7 cellular contexts compared by ENCODE assay signal in genomic region chr10:43417950-43418768, GRCh38. TPM values are rescaled to one million over a fixed set of nuclear protein-coding genes. Genes with fewer than 3 reads are reported as not detected.
DNase-seq lines count a peak whose midpoint lies in the region; ATAC-seq and TF ChIP-seq lines count a peak whose summit lies in the region.

No MANE protein-coding gene starts in this region.

- no peak for TF ChIP-seq CTCF in Loucy (conservative IDR thresholded peaks at IDR 0.05; ENCODE audit: low read length)
- TF ChIP-seq CTCF in spleen (IDR thresholded peaks at IDR 0.05 in 8 of 11, conservative IDR thresholded peaks at IDR 0.05 in 3 of 11), result no peak
- TF ChIP-seq CTCF in osteoblast (IDR thresholded peaks at IDR 0.05; ENCODE audit: extremely low read depth, low read depth, low read length), result no peak

- H3K36me3 ChIP-seq in Loucy (ENCODE audit: insufficient read depth, low read length) (no peaks in the 10 kb centered on the region), spleen (no peaks in the 10 kb centered on the region), osteoblast (ENCODE audit: insufficient read depth, low read length) (no peaks in the 10 kb centered on the region)

- H3K4me3 Mint-ChIP-seq in activated T-helper 1 cell treated with anti-CD3 and anti-CD28 coated beads, Interleukin-12 subunit alpha, Interleukin-12 subunit beta, Interleukin-2, Interleukin-4 antibody, amounts not matched to agents 30 ng/mL and 10 ng/mL and 1 ng/mL, durations not matched to agents 14 hours and 24 hours and 36 hours, result peak overlapping the region; percentile 37

- intact Hi-C loops in activated T-helper 1 cell treated with anti-CD3 and anti-CD28 coated beads, Interleukin-12 subunit alpha, Interleukin-12 subunit beta, Interleukin-2, Interleukin-4 antibody, amounts not matched to agents 30 ng/mL and 10 ng/mL and 1 ng/mL, durations not matched to agents 14 hours and 24 hours and 36 hours (cut with micrococcal nuclease), result no loop called here
- intact Hi-C loops in spleen (cut with DNase I; ENCODE audit: low total_unique reads), result no loop called here

- H3K4me2 ChIP-seq in Loucy (ENCODE audit: low read depth, low read length, poor library complexity, severe bottlenecking) (peak overlapping the region; percentile 78), osteoblast (ENCODE audit: insufficient read depth, low read length) (no peak overlapping the region)

- peak; percentile 42 for ATAC-seq in GM19043 (IDR thresholded peaks at IDR 0.05; ENCODE audit: low read depth, unreplicated experiment)

- TF ChIP-seq POLR2A in spleen (IDR thresholded peaks at IDR 0.05), result no peak

- peaks cover 40% of the 10 kb centered on the region for H3K4me1 Mint-ChIP-seq in activated T-helper 1 cell treated with anti-CD3 and anti-CD28 coated beads, Interleukin-12 subunit alpha, Interleukin-12 subunit beta, Interleukin-2, Interleukin-4 antibody, amounts not matched to agents 30 ng/mL and 10 ng/mL and 1 ng/mL, durations not matched to agents 14 hours and 24 hours and 36 hours (ENCODE audit: low read depth)

- peak overlapping the region; percentile 64 for H3K4me3 ChIP-seq in Loucy (ENCODE audit: low read length, poor library complexity, severe bottlenecking)
- peak overlapping the region in 1 of 8 donors; percentile 34 for H3K4me3 ChIP-seq in spleen
- H3K4me3 ChIP-seq in osteoblast (ENCODE audit: insufficient read depth, low read length), result no peak overlapping the region

- H3K9me3 Mint-ChIP-seq in activated T-helper 1 cell treated with anti-CD3 and anti-CD28 coated beads, Interleukin-12 subunit alpha, Interleukin-12 subunit beta, Interleukin-2, Interleukin-4 antibody, amounts not matched to agents 30 ng/mL and 10 ng/mL and 1 ng/mL, durations not matched to agents 14 hours and 24 hours and 36 hours, result no peaks in the 10 kb centered on the region

- peak overlapping the region; percentile 84 for H3K27ac Mint-ChIP-seq in activated T-helper 1 cell treated with anti-CD3 and anti-CD28 coated beads, Interleukin-12 subunit alpha, Interleukin-12 subunit beta, Interleukin-2, Interleukin-4 antibody, amounts not matched to agents 30 ng/mL and 10 ng/mL and 1 ng/mL, durations not matched to agents 14 hours and 24 hours and 36 hours

- H3K27ac ChIP-seq in spleen (peak overlapping the region; percentile 72 to 98 (median 88)), osteoblast (ENCODE audit: low read depth, low read length) (no peak overlapping the region)

- no peaks in the 10 kb centered on the region for H3K27me3 ChIP-seq in Loucy (ENCODE audit: insufficient read depth, low read length, poor library complexity, severe bottlenecking)
- no peaks in the 10 kb centered on the region for H3K27me3 ChIP-seq in spleen (replicated peaks in 1 of 7)
- no peaks in the 10 kb centered on the region for H3K27me3 ChIP-seq in osteoblast (ENCODE audit: insufficient read depth, low read length)

- H3K36me3 Mint-ChIP-seq in activated T-helper 1 cell treated with anti-CD3 and anti-CD28 coated beads, Interleukin-12 subunit alpha, Interleukin-12 subunit beta, Interleukin-2, Interleukin-4 antibody, amounts not matched to agents 30 ng/mL and 10 ng/mL and 1 ng/mL, durations not matched to agents 14 hours and 24 hours and 36 hours (ENCODE audit: low read depth), result no peaks in the 10 kb centered on the region

- peaks cover 55% of the 10 kb centered on the region for H3K4me1 ChIP-seq in Loucy (ENCODE audit: insufficient read depth, low read length, poor library complexity, severe bottlenecking)
- H3K4me1 ChIP-seq in spleen, result peaks cover 21 to 49% (median 43%) of the 10 kb centered on the region in 6 donors
- H3K4me1 ChIP-seq in osteoblast (ENCODE audit: insufficient read depth, low read length), result peaks cover 7% of the 10 kb centered on the region

- H3F3A ChIP-seq in Loucy (ENCODE audit: low read depth), result peaks cover 37% of the 10 kb centered on the region

- H3K9ac ChIP-seq in Loucy (ENCODE audit: low read depth, low read length, poor library complexity, severe bottlenecking), result peak overlapping the region; percentile 81

- H2AFZ ChIP-seq in Loucy (ENCODE audit: low read length), result no peak overlapping the region; the same call in 1 of the 2 replicates
- H2AFZ ChIP-seq in osteoblast (ENCODE audit: low read length), result no peak overlapping the region

- H4K20me1 ChIP-seq in Loucy (ENCODE audit: insufficient read depth, low read length, poor library complexity, severe bottlenecking), result no peaks in the 10 kb centered on the region
- H4K20me1 ChIP-seq in osteoblast (ENCODE audit: insufficient read depth, low read length), result no peaks in the 10 kb centered on the region

- no peaks in the 10 kb centered on the region for H3K9me2 ChIP-seq in Loucy (replicated peaks; ENCODE audit: low read depth, low read length)

- peak; percentile 30 for DNase-seq in activated T-helper 1 cell treated with anti-CD3 and anti-CD28 coated beads, Interleukin-12 subunit alpha, Interleukin-12 subunit beta, Interleukin-2, Interleukin-4 antibody, amounts not matched to agents 30 ng/mL and 10 ng/mL and 1 ng/mL, durations not matched to agents 14 hours and 24 hours and 36 hours (ENCODE audit: low spot score)
- DNase-seq in spleen (no peak), NCI-H1048 (lab: John Stamatoyannopoulos, UW) (no peak), osteoblast (ENCODE audit: insufficient read length, low spot score, missing footprints) (no peak), COR-L47 (lab: John Stamatoyannopoulos, UW) (no peak)

- H3K27me3 Mint-ChIP-seq in activated T-helper 1 cell treated with anti-CD3 and anti-CD28 coated beads, Interleukin-12 subunit alpha, Interleukin-12 subunit beta, Interleukin-2, Interleukin-4 antibody, amounts not matched to agents 30 ng/mL and 10 ng/mL and 1 ng/mL, durations not matched to agents 14 hours and 24 hours and 36 hours (ENCODE audit: insufficient read depth), result no peaks in the 10 kb centered on the region

- no peaks in the 10 kb centered on the region for H3K9me3 ChIP-seq in Loucy (ENCODE audit: insufficient read depth, low read depth, low read length)
- H3K9me3 ChIP-seq in spleen, result no peaks in the 10 kb centered on the region
- no peaks in the 10 kb centered on the region for H3K9me3 ChIP-seq in osteoblast (ENCODE audit: low read depth, low read length)

- H3K79me2 ChIP-seq in Loucy (ENCODE audit: insufficient read depth, low read length) (peaks cover 3% of the 10 kb centered on the region; the same call in 1 of the 2 replicates), osteoblast (ENCODE audit: insufficient read depth, low read length) (no peaks in the 10 kb centered on the region)

- WGBS in spleen, 5 donors, result 44 to 52% (median 49%) methylated on average over 14 of the region's 14 CpGs

RNA-seq across cellular contexts. Expression of gene HNRNPF, which starts 9.2 kb away (rescaled TPM):
- total RNA-seq in activated T-helper 1 cell treated with anti-CD3 and anti-CD28 coated beads, Interleukin-12 subunit alpha, Interleukin-12 subunit beta, Interleukin-2, Interleukin-4 antibody, amounts not matched to agents 30 ng/mL and 10 ng/mL and 1 ng/mL, durations not matched to agents 14 hours and 24 hours and 36 hours, result 499 and 501 TPM in 2 replicates
- 100 to 1,000 TPM; 159 to 253 (median 206) TPM for total RNA-seq in spleen
- polyA plus RNA-seq in spleen, result 100 to 1,000 TPM in 2 of 3 donors, 10 to 100 TPM in 1; 82.8 to 141 (median 116) TPM
- total RNA-seq in osteoblast, result 221 and 229 TPM in 2 replicates

RNA-seq across cellular contexts. Expression of gene ZNF487, which starts 18.8 kb away (rescaled TPM):
- 1.8 and 2.0 TPM in 2 replicates for total RNA-seq in activated T-helper 1 cell treated with anti-CD3 and anti-CD28 coated beads, Interleukin-12 subunit alpha, Interleukin-12 subunit beta, Interleukin-2, Interleukin-4 antibody, amounts not matched to agents 30 ng/mL and 10 ng/mL and 1 ng/mL, durations not matched to agents 14 hours and 24 hours and 36 hours
- 10 to 100 TPM in 2 of 7 donors, 1 to 10 TPM in 5; 5.8 to 12.1 (median 7.9) TPM for total RNA-seq in spleen
- polyA plus RNA-seq in spleen, result 1 to 10 TPM; 4.9 to 9.6 (median 7.0) TPM
- total RNA-seq in osteoblast, result 8.3 and 9.4 TPM in 2 replicates

RNA-seq across cellular contexts. Expression of gene FXYD4, which starts 46.7 kb away (rescaled TPM):
- 0.44 TPM in 1 of 2 replicates, not detected in the other for total RNA-seq in activated T-helper 1 cell treated with anti-CD3 and anti-CD28 coated beads, Interleukin-12 subunit alpha, Interleukin-12 subunit beta, Interleukin-2, Interleukin-4 antibody, amounts not matched to agents 30 ng/mL and 10 ng/mL and 1 ng/mL, durations not matched to agents 14 hours and 24 hours and 36 hours
- not detected for total RNA-seq in spleen
- polyA plus RNA-seq in spleen, result under 1 TPM in 1 of 3 donors, not detected in 2; 0.20 TPM
- not detected in 2 replicates for total RNA-seq in osteoblast
